19 cellular contexts compared by ENCODE assay signal in genomic region chr9:135308809-135309762, GRCh38.
"Had no signal": no experiment of that assay in that cellular context is flagged by ENCODE, and none has a peak within 500 bp of the region (broad histone marks: within the 10 kb centered on the region; RNA-seq: fewer than 3 reads in every experiment).

No MANE protein-coding gene starts in this region.

- H3K27me3 ChIP-seq: body of pancreas, foreskin keratinocyte had no signal

- H3K4me1 Mint-ChIP-seq: nephron had no signal

- DNase-seq: activated CD4-positive, alpha-beta T cell treated with anti-CD3 and anti-CD28 coated beads, Interleukin-2, amount 50 U/mL, for 4 hours; activated naive CD4-positive, alpha-beta T cell treated with anti-CD3 and anti-CD28 coated beads for 36 hours; activated T-cell treated with anti-CD3 and anti-CD28 coated beads, Interleukin-2, amount 50 U/mL, for 4 hours; central memory CD4-positive, alpha-beta T cell; foreskin keratinocyte; right cardiac atrium; stimulated activated naive CD8-positive, alpha-beta T cell treated with anti-CD3 and anti-CD28 coated beads, Interleukin-15, Interleukin-2, amounts not matched to agents 100 U/mL and 50 U/mL, for 24 hours; substantia nigra; T1000; tibial artery had no signal

- H3K36me3 ChIP-seq: tibial artery had no signal

- H3K27ac Mint-ChIP-seq: activated naive CD4-positive, alpha-beta T cell treated with anti-CD3 and anti-CD28 coated beads for 36 hours; nephron; progenitor cell of endocrine pancreas had no signal

- H3K4me3 ChIP-seq: body of pancreas, dorsolateral prefrontal cortex, lung, tibial artery had no signal

- H3K27ac ChIP-seq: body of pancreas, dorsolateral prefrontal cortex, epithelial cell of prostate, foreskin keratinocyte, tibial artery had no signal

- FAIRE-seq: colon, keratinocyte had no signal

- H3K9me3 ChIP-seq: body of pancreas had no signal

- H3K4me1 ChIP-seq: body of pancreas, foreskin keratinocyte, tibial artery had no signal

- H3K4me3 Mint-ChIP-seq: activated naive CD4-positive, alpha-beta T cell treated with anti-CD3 and anti-CD28 coated beads for 36 hours; activated T-cell treated with anti-CD3 and anti-CD28 coated beads, Interleukin-2, amount 50 U/mL, for 4 hours; nephron had no signal

- ATAC-seq: activated CD4-positive, CD25-positive, alpha-beta regulatory T cell treated with anti-CD3 and anti-CD28 coated beads, Interleukin-2, amount 50 U/mL, for 24 hours; activated T-cell treated with anti-CD3 and anti-CD28 coated beads, Interleukin-2, amount 50 U/mL, for 4 hours; body of pancreas; foreskin keratinocyte; stimulated activated naive CD8-positive, alpha-beta T cell treated with anti-CD3 and anti-CD28 coated beads, Interleukin-15, Interleukin-2, amounts not matched to agents 100 U/mL and 50 U/mL, for 24 hours had no signal
